Comparison of ENCODE assay signal across 20 cellular contexts in genomic region chr9:4421847-4422246, GRCh38.
"Had no signal": no experiment of that assay in that cellular context is flagged by ENCODE, and none has a peak within 500 bp of the region (broad histone marks: within the 10 kb centered on the region; RNA-seq: fewer than 3 reads in every experiment).

No MANE protein-coding gene starts in this region.

- H3K9me3 ChIP-seq: gastrocnemius medialis, thyroid gland, uterus had no signal

- H3K4me3 ChIP-seq: cardiac muscle cell, gastrocnemius medialis, thyroid gland, uterus had no signal

- H3K4me1 ChIP-seq: gastrocnemius medialis, thyroid gland, uterus had no signal

- DNase-seq: activated B cell treated with CpG ODN at 0.5 μM for 24 hours; activated CD4-positive, alpha-beta memory T cell treated with anti-CD3 and anti-CD28 coated beads for 36 hours; activated CD4-positive, alpha-beta T cell treated with anti-CD3 and anti-CD28 coated beads for 4 hours; activated naive CD8-positive, alpha-beta T cell treated with anti-CD3 and anti-CD28 coated beads for 36 hours; activated T-cell treated with anti-CD3 and anti-CD28 coated beads for 4 hours; amygdala; effector CD8-positive, alpha-beta T cell; gastrocnemius medialis; head of caudate nucleus; left ventricle myocardium superior; occipital lobe; stimulated activated CD4-positive, alpha-beta T cell treated with anti-CD3 and anti-CD28 coated beads, Interleukin-12 subunit alpha, Interleukin-12 subunit beta, amount 100 ng/mL, for 4 hours; stimulated activated CD4-positive, alpha-beta T cell treated with anti-CD3 and anti-CD28 coated beads, Interleukin-1b, Interleukin-23, amount 100 ng/mL, for 48 hours; stimulated activated CD8-positive, alpha-beta memory T cell treated with anti-CD3 and anti-CD28 coated beads, Interleukin-4, amount 100 ng/mL, for 48 hours; stimulated activated naive CD4-positive, alpha-beta T cell treated with Interleukin-2 at 50 U/mL for 16 hours; thyroid gland; uterus had no signal

- ATAC-seq: esophagus mucosa, gastrocnemius medialis, left ventricle myocardium superior had no signal

- H3K4me3 Mint-ChIP-seq: activated B cell treated with CpG ODN at 0.5 μM for 24 hours; activated CD4-positive, alpha-beta memory T cell treated with anti-CD3 and anti-CD28 coated beads for 36 hours; activated naive CD8-positive, alpha-beta T cell treated with anti-CD3 and anti-CD28 coated beads for 36 hours; dendritic cell treated with granulocyte-macrophage colony-stimulating factor and Interleukin-4, amounts not matched to agents 40 ng/mL and 50 ng/mL, for 4 days had no signal

- H3K27ac Mint-ChIP-seq: activated B cell treated with CpG ODN at 0.5 μM for 24 hours; activated CD4-positive, alpha-beta memory T cell treated with anti-CD3 and anti-CD28 coated beads for 36 hours; activated naive CD8-positive, alpha-beta T cell treated with anti-CD3 and anti-CD28 coated beads for 36 hours; dendritic cell treated with granulocyte-macrophage colony-stimulating factor and Interleukin-4, amounts not matched to agents 40 ng/mL and 50 ng/mL, for 4 days had no signal

- H3K27ac ChIP-seq: cardiac muscle cell, gastrocnemius medialis, thyroid gland, uterus had no signal

- H3K36me3 ChIP-seq: cardiac muscle cell, gastrocnemius medialis, thyroid gland, uterus had no signal

- H3K27me3 Mint-ChIP-seq: activated B cell treated with CpG ODN at 0.5 μM for 24 hours; activated CD4-positive, alpha-beta memory T cell treated with anti-CD3 and anti-CD28 coated beads for 36 hours had no signal

- H3K36me3 Mint-ChIP-seq: activated CD4-positive, alpha-beta memory T cell treated with anti-CD3 and anti-CD28 coated beads for 36 hours; activated naive CD8-positive, alpha-beta T cell treated with anti-CD3 and anti-CD28 coated beads for 36 hours had no signal

- H3K9me3 Mint-ChIP-seq: activated B cell treated with CpG ODN at 0.5 μM for 24 hours; activated CD4-positive, alpha-beta memory T cell treated with anti-CD3 and anti-CD28 coated beads for 36 hours; activated naive CD8-positive, alpha-beta T cell treated with anti-CD3 and anti-CD28 coated beads for 36 hours; dendritic cell treated with granulocyte-macrophage colony-stimulating factor and Interleukin-4, amounts not matched to agents 40 ng/mL and 50 ng/mL, for 4 days had no signal

- H3K4me1 Mint-ChIP-seq: activated B cell treated with CpG ODN at 0.5 μM for 24 hours had no signal

- H3K27me3 ChIP-seq: cardiac muscle cell, gastrocnemius medialis, thyroid gland, uterus had no signal
